Comparison of ENCODE assay signal across 9 cellular contexts in the genomic region with DNA sequence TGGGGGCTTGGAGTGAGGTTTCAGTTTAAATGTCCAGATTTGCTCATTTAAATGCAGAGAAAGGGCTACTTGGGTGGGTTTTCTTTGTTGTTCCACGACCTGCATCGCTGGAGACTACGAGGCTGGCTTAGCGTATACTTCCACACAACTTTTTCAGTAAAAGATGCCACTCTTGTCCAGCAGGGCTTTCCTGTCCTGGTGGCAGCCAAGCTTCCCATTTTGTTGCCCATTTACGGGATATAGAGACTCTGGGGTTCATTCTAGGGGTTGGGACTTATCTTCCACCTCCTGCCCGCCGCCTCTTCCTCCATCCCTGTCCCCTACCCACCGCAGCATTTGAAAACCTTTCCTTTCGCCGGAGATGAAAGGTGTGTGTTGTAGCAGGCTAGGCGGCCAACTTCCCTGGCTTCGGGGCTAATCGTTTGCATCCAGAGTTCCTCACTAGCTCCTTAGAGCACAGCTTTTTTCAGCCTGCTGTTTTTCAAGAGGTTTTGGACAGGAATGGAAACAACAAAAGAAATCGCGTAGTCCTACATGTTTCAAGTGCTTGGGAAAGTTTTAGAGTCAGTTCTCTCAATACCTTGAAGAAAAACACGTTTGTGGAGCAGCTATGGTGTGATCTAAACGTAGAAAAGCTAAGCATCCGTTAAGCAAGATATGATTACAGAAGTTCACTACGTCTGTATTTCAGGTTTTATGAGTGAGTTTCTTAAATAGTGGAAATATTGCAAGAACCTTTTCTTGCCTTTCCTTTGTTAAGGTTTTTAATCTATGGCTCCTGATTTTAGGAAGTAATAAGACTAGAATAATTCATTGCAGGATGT. TPM values are rescaled to one million over a fixed set of nuclear protein-coding genes. Genes with fewer than 3 reads are reported as not detected.
A peak's percentile ranks its signal among the peaks of the same experiment; 100 is the strongest.
DNase-seq lines count a peak whose midpoint lies in the region; ATAC-seq, FAIRE-seq and TF ChIP-seq lines count a peak whose summit lies in the region.
"Had no signal": no experiment of that assay in that cellular context is flagged by ENCODE, and none has a peak within 500 bp of the region (broad histone marks: within the 10 kb centered on the region; RNA-seq: fewer than 3 reads in every experiment).

No MANE protein-coding gene starts in this region.

- H3K36me3 Mint-ChIP-seq in type B pancreatic cell = no peaks in the 10 kb centered on the region

- H3K4me1 ChIP-seq in GM23248 (ENCODE audit: insufficient read depth) (no peaks in the 10 kb centered on the region), HepG2 (ENCODE audit: insufficient read depth, low read length) (peaks cover 18% of the 10 kb centered on the region)

- H3K4me3 Mint-ChIP-seq in type B pancreatic cell = peak overlapping the region; percentile 98

- H4K20me1 ChIP-seq in GM23248 (ENCODE audit: insufficient read depth) (no peaks in the 10 kb centered on the region), HepG2 (ENCODE audit: insufficient read depth, low read length) (no peaks in the 10 kb centered on the region)

- H3K36me3 ChIP-seq in GM23248 (ENCODE audit: low read depth) = no peaks in the 10 kb centered on the region
- H3K36me3 ChIP-seq in HepG2 (replicated peaks in 1 of 2; ENCODE audit: control insufficient read depth in 1 of 2, insufficient read depth in 2 of 2, low read length in 2 of 2) = no peaks in the 10 kb centered on the region

- H3K27me3 Mint-ChIP-seq in type B pancreatic cell = peaks cover 31% of the 10 kb centered on the region

- H3K9ac ChIP-seq in GM23248 (no peak overlapping the region; the same call in 1 of the 2 replicates), HepG2 (ENCODE audit: insufficient read depth, low read depth, low read length) (peak overlapping the region; percentile 50)

- TF ChIP-seq EP300 in HepG2 (IDR thresholded peaks at IDR 0.05; ENCODE audit: low read depth in 2 of 2, low read length in 2 of 2) (no peak), HepG2 (CRISPR knock-in tag; IDR thresholded peaks at IDR 0.05; ENCODE audit: borderline replicate concordance) (no peak)

- TF ChIP-seq CTCF in HepG2 (CRISPR knock-in tag; IDR thresholded peaks at IDR 0.05) = no peak
- peak; percentile 67 for TF ChIP-seq CTCF in type B pancreatic cell (conservative IDR thresholded peaks at IDR 0.05)

- H3K4me2 ChIP-seq in GM23248 (ENCODE audit: unreplicated experiment) (peak overlapping the region; percentile 88), HepG2 (ENCODE audit: low read depth, low read length) (peak overlapping the region; percentile 91)

- POLR2A ChIA-PET in HepG2 (lab: Yijun Ruan, JAX) = interaction anchor here (0.7 to 2.6 kb wide), 6 partner anchors 18 to 128 kb away, joined by 3 to 40 read pairs (median 4); a partner anchor contains a TSS

- peak overlapping the region; percentile 81 for H3K27ac Mint-ChIP-seq in type B pancreatic cell

- TF ChIP-seq RAD21 in HepG2 (CRISPR knock-in tag; IDR thresholded peaks at IDR 0.05) = no peak

- H2AFZ ChIP-seq in GM23248 = peak overlapping the region; percentile 74
- H2AFZ ChIP-seq in HepG2 (ENCODE audit: low read length) = peak overlapping the region; percentile 69

- no peaks in the 10 kb centered on the region for H3K79me2 ChIP-seq in GM23248 (ENCODE audit: insufficient read depth)
- H3K79me2 ChIP-seq in HepG2 (ENCODE audit: insufficient read depth, low read length) = peaks cover 1% of the 10 kb centered on the region

- ATAC-seq in HepG2 (peak; percentile 57), GM18520 (IDR thresholded peaks at IDR 0.05; ENCODE audit: unreplicated experiment) (no peak)

- H3K9me3 ChIP-seq in GM23248 (ENCODE audit: low read depth) (no peaks in the 10 kb centered on the region), HepG2 (ENCODE audit: low read length) (no peaks in the 10 kb centered on the region)

- peak overlapping the region; percentile 70 for H3K4me3 ChIP-seq in GM23248
- H3K4me3 ChIP-seq in HepG2 (replicated peaks in 1 of 3; ENCODE audit: insufficient read depth in 1 of 3, low read depth in 2 of 3, low read length in 3 of 3) = peak overlapping the region; percentile 61 to 80 (median 73)

- TF ChIP-seq POLR2A in HepG2 (IDR thresholded peaks at IDR 0.05; ENCODE audit: insufficient read depth in 1 of 2, low read depth in 2 of 2, low read length in 2 of 2) = no peak

- in situ Hi-C loops in GM23248 (cut with MboI) (no loop called here), HepG2 (cut with HindIII; ENCODE audit: extremely low pct_ligation_motif_present, low pct_unique_long_range_greater_than_20kb) (no loop called here)

- 15 to 16% methylated on average over 19 of the region's 19 CpGs for WGBS in GM23248 (ENCODE audit: low coverage in 1 of 2, low lambda C conversion rate in 2 of 2, missing lambda C conversion rate in 2 of 2), 2 experiments
- WGBS in HepG2 (ENCODE audit: low lambda C conversion rate) = 4% methylated on average over 16 of the region's 19 CpGs

- H3F3A ChIP-seq in GM23248 (ENCODE audit: insufficient read depth) = no peaks in the 10 kb centered on the region

- no peaks in the 10 kb centered on the region for H3K9me3 Mint-ChIP-seq in type B pancreatic cell

- DNase-seq in NCI-H2081 (lab: John Stamatoyannopoulos, UW) = peak; percentile 32 to 60
- no peak for DNase-seq in NCI-H2081 treated with DMSO at 0.1 percent for 48 hours (lab: John Stamatoyannopoulos, UW)
- DNase-seq in GM23248 = peak; percentile 40
- DNase-seq in NCI-H1417 treated with DMSO at 0.1 percent for 48 hours (lab: John Stamatoyannopoulos, UW) = peak; percentile 6
- peak; percentile 60 for DNase-seq in astrocyte of the hippocampus (ENCODE audit: low read depth, low spot score)
- peak; percentile 24 for DNase-seq in HepG2 (ENCODE audit: low spot score)
- no peak for DNase-seq in type B pancreatic cell (ENCODE audit: extremely low spot score, unreplicated experiment)

- H3K27me3 ChIP-seq in GM23248 (replicated peaks; ENCODE audit: insufficient read depth) (peaks cover 13% of the 10 kb centered on the region; the same call in 1 of the 2 replicates), HepG2 (ENCODE audit: control insufficient read depth in 1 of 2, insufficient read depth in 2 of 2, low read length in 2 of 2) (no peaks in the 10 kb centered on the region)

- H3K27ac ChIP-seq in GM23248 = no peak overlapping the region
- H3K27ac ChIP-seq in HepG2 (ENCODE audit: extremely low read length, insufficient read depth, low read length) = no peak overlapping the region

- no peaks in the 10 kb centered on the region for H3K9me2 ChIP-seq in GM23248 (ENCODE audit: insufficient read depth)

- BruUV-seq in HepG2 (replicated peaks; lab: Mats Ljungman, UMichigan) = TSS peak; percentile 63

- CTCF ChIA-PET in HepG2 (lab: Yijun Ruan, JAX; ENCODE audit: low intra/inter-chr PET ratio, low total read pairs) = no interaction called here

- FAIRE-seq in HepG2 (lab: Jason Lieb, UNC) = no peak
- FAIRE-seq: islet of Langerhans had no signal

- intact Hi-C loops in HepG2 (cut with micrococcal nuclease; ENCODE audit: unreplicated experiment) = loop anchor here (1.0 to 10.0 kb wide), 3 partner anchors 26 to 261 kb away; a partner anchor contains a TSS

- H3K4me1 Mint-ChIP-seq in type B pancreatic cell (ENCODE audit: unreplicated experiment) = peaks cover 18% of the 10 kb centered on the region

RNA-seq across cellular contexts. Expression of a gene that starts 0.8 kb away (rescaled TPM):
- under 0.01 and 1.3 TPM in 2 replicates for total RNA-seq in GM23248 (2014; rRNA removed; shearing (Covaris generic))
- polyA plus RNA-seq in GM23248 (2016; fragmentation: Nextera tagmentation; extraction: Ambion mirVana) (0.24 and 0.74 TPM in 2 replicates), HepG2 (2011; rRNA removed) (3.7 and 4.1 TPM in 2 replicates)
- total RNA-seq in HepG2 (2016; rRNA removed; fragmentation: Illumina TruSeq; extraction: Trizol) (5.1 and 10.5 TPM in 2 replicates), type B pancreatic cell (ENCODE audit: low replicate concordance) (2.3 and 11.5 TPM in 2 replicates)
- total RNA-seq in HepG2 (2016; cell fraction: cytosol; rRNA removed; fragmentation: Illumina TruSeq; extraction: Trizol; ENCODE audit: low read depth) = 2.6 and 4.4 TPM in 2 replicates
- 6.0 and 9.6 TPM in 2 replicates for total RNA-seq in HepG2 (2016; cell fraction: insoluble cytoplasmic fraction; rRNA removed; fragmentation: Illumina TruSeq; extraction: Trizol)
- 3.0 and 4.1 TPM in 2 replicates for total RNA-seq in HepG2 (2016; cell fraction: membrane; rRNA removed; fragmentation: Illumina TruSeq; extraction: Trizol)
- 9.4 and 11.0 TPM in 2 replicates for total RNA-seq in HepG2 (2016; cell fraction: nucleus; rRNA removed; fragmentation: Illumina TruSeq; extraction: Trizol)
- 1.4 and 2.7 TPM in 2 replicates for polyA plus RNA-seq in HepG2 (2011; cell fraction: cytosol; rRNA removed)
- polyA plus RNA-seq in HepG2 (2011; cell fraction: nucleus; rRNA removed) = 0.37 and 1.0 TPM in 2 replicates
- polyA plus RNA-seq in HepG2 (2012) = 3.7 and 3.8 TPM in 2 replicates
- 0.54 and 1.3 TPM in 2 replicates for polyA plus RNA-seq in HepG2 (2016; cell fraction: cytosol; fragmentation: Illumina TruSeq; extraction: Trizol; ENCODE audit: low read depth)
- polyA plus RNA-seq in HepG2 (2016; cell fraction: insoluble cytoplasmic fraction; fragmentation: Illumina TruSeq; extraction: Trizol; ENCODE audit: low read depth) = 4.2 and 7.2 TPM in 2 replicates
- polyA plus RNA-seq in HepG2 (2016; cell fraction: membrane; fragmentation: Illumina TruSeq; extraction: Trizol; ENCODE audit: low read depth) = 1.9 and 2.0 TPM in 2 replicates
- 14.9 and 16.7 TPM in 2 replicates for polyA plus RNA-seq in HepG2 (2016; cell fraction: nucleus; fragmentation: Illumina TruSeq; extraction: Trizol; ENCODE audit: insufficient read depth, low read depth)
- polyA minus RNA-seq in HepG2 (2011; rRNA and poly(A)+ RNA removed; ENCODE audit: low replicate concordance) = 1.4 and 13.3 TPM in 2 replicates
- 1.4 and 1.5 TPM in 2 replicates for polyA minus RNA-seq in HepG2 (2011; cell fraction: cytosol; rRNA and poly(A)+ RNA removed)
- polyA minus RNA-seq in HepG2 (2011; cell fraction: nucleus; rRNA and poly(A)+ RNA removed) = 0.99 and 1.3 TPM in 2 replicates

RNA-seq across cellular contexts. Expression of a gene that starts 25.9 kb away (rescaled TPM):
- total RNA-seq in GM23248 (2014; rRNA removed; shearing (Covaris generic)) = 177 and 201 TPM in 2 replicates
- 246 and 250 TPM in 2 replicates for polyA plus RNA-seq in GM23248 (2016; fragmentation: Nextera tagmentation; extraction: Ambion mirVana)
- 404 and 667 TPM in 2 replicates for total RNA-seq in HepG2 (2016; rRNA removed; fragmentation: Illumina TruSeq; extraction: Trizol)
- total RNA-seq in HepG2 (2016; cell fraction: cytosol; rRNA removed; fragmentation: Illumina TruSeq; extraction: Trizol; ENCODE audit: low read depth) = 98.5 and 109 TPM in 2 replicates
- total RNA-seq in HepG2 (2016; cell fraction: insoluble cytoplasmic fraction; rRNA removed; fragmentation: Illumina TruSeq; extraction: Trizol) = 403 and 697 TPM in 2 replicates
- 140 and 147 TPM in 2 replicates for total RNA-seq in HepG2 (2016; cell fraction: membrane; rRNA removed; fragmentation: Illumina TruSeq; extraction: Trizol)
- total RNA-seq in HepG2 (2016; cell fraction: nucleus; rRNA removed; fragmentation: Illumina TruSeq; extraction: Trizol) = 134 and 137 TPM in 2 replicates
- 145 and 202 TPM in 2 replicates for polyA plus RNA-seq in HepG2 (2011; rRNA removed)
- polyA plus RNA-seq in HepG2 (2011; cell fraction: cytosol; rRNA removed) = 108 and 163 TPM in 2 replicates
- 36.7 and 54.6 TPM in 2 replicates for polyA plus RNA-seq in HepG2 (2011; cell fraction: nucleus; rRNA removed)
- 210 and 212 TPM in 2 replicates for polyA plus RNA-seq in HepG2 (2012)
- 100 and 107 TPM in 2 replicates for polyA plus RNA-seq in HepG2 (2016; cell fraction: cytosol; fragmentation: Illumina TruSeq; extraction: Trizol; ENCODE audit: low read depth)
- polyA plus RNA-seq in HepG2 (2016; cell fraction: insoluble cytoplasmic fraction; fragmentation: Illumina TruSeq; extraction: Trizol; ENCODE audit: low read depth) = 529 and 575 TPM in 2 replicates
- 98.3 and 108 TPM in 2 replicates for polyA plus RNA-seq in HepG2 (2016; cell fraction: membrane; fragmentation: Illumina TruSeq; extraction: Trizol; ENCODE audit: low read depth)
- polyA plus RNA-seq in HepG2 (2016; cell fraction: nucleus; fragmentation: Illumina TruSeq; extraction: Trizol; ENCODE audit: insufficient read depth, low read depth) = 162 and 169 TPM in 2 replicates
- polyA minus RNA-seq in HepG2 (2011; rRNA and poly(A)+ RNA removed; ENCODE audit: low replicate concordance) = 24.7 and 98.6 TPM in 2 replicates
- polyA minus RNA-seq in HepG2 (2011; cell fraction: cytosol; rRNA and poly(A)+ RNA removed) = 56.3 and 58.1 TPM in 2 replicates
- 42.0 and 45.1 TPM in 2 replicates for polyA minus RNA-seq in HepG2 (2011; cell fraction: nucleus; rRNA and poly(A)+ RNA removed)
- total RNA-seq in type B pancreatic cell (ENCODE audit: low replicate concordance) = 182 and 209 TPM in 2 replicates

RNA-seq across cellular contexts. Expression of a gene that starts 54.6 kb away (rescaled TPM):
- not detected in 2 replicates for total RNA-seq in GM23248 (2014; rRNA removed; shearing (Covaris generic))
- not detected in 2 replicates for polyA plus RNA-seq in GM23248 (2016; fragmentation: Nextera tagmentation; extraction: Ambion mirVana)
- total RNA-seq in HepG2 (2016; rRNA removed; fragmentation: Illumina TruSeq; extraction: Trizol) = not detected in 2 replicates
- not detected in 2 replicates for total RNA-seq in HepG2 (2016; cell fraction: cytosol; rRNA removed; fragmentation: Illumina TruSeq; extraction: Trizol; ENCODE audit: low read depth)
- total RNA-seq in HepG2 (2016; cell fraction: insoluble cytoplasmic fraction; rRNA removed; fragmentation: Illumina TruSeq; extraction: Trizol) = not detected in 2 replicates
- total RNA-seq in HepG2 (2016; cell fraction: membrane; rRNA removed; fragmentation: Illumina TruSeq; extraction: Trizol) = not detected in 2 replicates
- total RNA-seq in HepG2 (2016; cell fraction: nucleus; rRNA removed; fragmentation: Illumina TruSeq; extraction: Trizol) = not detected in 2 replicates
- polyA plus RNA-seq in HepG2 (2011; rRNA removed) = not detected in 2 replicates
- not detected in 2 replicates for polyA plus RNA-seq in HepG2 (2011; cell fraction: cytosol; rRNA removed)
- not detected in 2 replicates for polyA plus RNA-seq in HepG2 (2011; cell fraction: nucleus; rRNA removed)
- polyA plus RNA-seq in HepG2 (2012) = 0.64 TPM in 1 of 2 replicates, not detected in the other
- not detected in 2 replicates for polyA plus RNA-seq in HepG2 (2016; cell fraction: cytosol; fragmentation: Illumina TruSeq; extraction: Trizol; ENCODE audit: low read depth)
- not detected in 2 replicates for polyA plus RNA-seq in HepG2 (2016; cell fraction: insoluble cytoplasmic fraction; fragmentation: Illumina TruSeq; extraction: Trizol; ENCODE audit: low read depth)
- not detected in 2 replicates for polyA plus RNA-seq in HepG2 (2016; cell fraction: membrane; fragmentation: Illumina TruSeq; extraction: Trizol; ENCODE audit: low read depth)
- polyA plus RNA-seq in HepG2 (2016; cell fraction: nucleus; fragmentation: Illumina TruSeq; extraction: Trizol; ENCODE audit: insufficient read depth, low read depth) = not detected in 2 replicates
- not detected in 2 replicates for polyA minus RNA-seq in HepG2 (2011; rRNA and poly(A)+ RNA removed; ENCODE audit: low replicate concordance)
- polyA minus RNA-seq in HepG2 (2011; cell fraction: cytosol; rRNA and poly(A)+ RNA removed) = not detected in 2 replicates
- polyA minus RNA-seq in HepG2 (2011; cell fraction: nucleus; rRNA and poly(A)+ RNA removed) = not detected in 2 replicates
- 8.4 and 19.2 TPM in 2 replicates for total RNA-seq in type B pancreatic cell (ENCODE audit: low replicate concordance)

RNA-seq across cellular contexts. Expression of a gene that starts 58.8 kb away (rescaled TPM):
- total RNA-seq in GM23248 (2014; rRNA removed; shearing (Covaris generic)) = 3.2 and 3.9 TPM in 2 replicates
- polyA plus RNA-seq in GM23248 (2016; fragmentation: Nextera tagmentation; extraction: Ambion mirVana) (2.1 and 2.4 TPM in 2 replicates), HepG2 (2011; rRNA removed) (3.5 and 3.6 TPM in 2 replicates)
- total RNA-seq in HepG2 (2016; rRNA removed; fragmentation: Illumina TruSeq; extraction: Trizol) (5.4 and 6.5 TPM in 2 replicates), type B pancreatic cell (ENCODE audit: low replicate concordance) (3.3 and 6.8 TPM in 2 replicates)
- total RNA-seq in HepG2 (2016; cell fraction: cytosol; rRNA removed; fragmentation: Illumina TruSeq; extraction: Trizol; ENCODE audit: low read depth) = 5.6 and 5.8 TPM in 2 replicates
- 5.2 and 6.7 TPM in 2 replicates for total RNA-seq in HepG2 (2016; cell fraction: insoluble cytoplasmic fraction; rRNA removed; fragmentation: Illumina TruSeq; extraction: Trizol)
- total RNA-seq in HepG2 (2016; cell fraction: membrane; rRNA removed; fragmentation: Illumina TruSeq; extraction: Trizol) = 4.9 and 5.6 TPM in 2 replicates
- 2.7 and 3.7 TPM in 2 replicates for total RNA-seq in HepG2 (2016; cell fraction: nucleus; rRNA removed; fragmentation: Illumina TruSeq; extraction: Trizol)
- polyA plus RNA-seq in HepG2 (2011; cell fraction: cytosol; rRNA removed) = 1.8 and 3.1 TPM in 2 replicates
- polyA plus RNA-seq in HepG2 (2011; cell fraction: nucleus; rRNA removed) = 2.0 and 3.1 TPM in 2 replicates
- polyA plus RNA-seq in HepG2 (2012) = 2.5 and 4.5 TPM in 2 replicates
- polyA plus RNA-seq in HepG2 (2016; cell fraction: cytosol; fragmentation: Illumina TruSeq; extraction: Trizol; ENCODE audit: low read depth) = 4.8 and 5.7 TPM in 2 replicates
- polyA plus RNA-seq in HepG2 (2016; cell fraction: insoluble cytoplasmic fraction; fragmentation: Illumina TruSeq; extraction: Trizol; ENCODE audit: low read depth) = 6.6 and 8.7 TPM in 2 replicates
- polyA plus RNA-seq in HepG2 (2016; cell fraction: membrane; fragmentation: Illumina TruSeq; extraction: Trizol; ENCODE audit: low read depth) = 4.1 and 6.7 TPM in 2 replicates
- polyA plus RNA-seq in HepG2 (2016; cell fraction: nucleus; fragmentation: Illumina TruSeq; extraction: Trizol; ENCODE audit: insufficient read depth, low read depth) = 5.0 and 5.8 TPM in 2 replicates
- polyA minus RNA-seq in HepG2 (2011; rRNA and poly(A)+ RNA removed; ENCODE audit: low replicate concordance) = 2.5 and 7.9 TPM in 2 replicates
- 2.1 and 2.3 TPM in 2 replicates for polyA minus RNA-seq in HepG2 (2011; cell fraction: cytosol; rRNA and poly(A)+ RNA removed)
- polyA minus RNA-seq in HepG2 (2011; cell fraction: nucleus; rRNA and poly(A)+ RNA removed) = 4.1 and 5.7 TPM in 2 replicates

Comparison
In these comparisons a context has a peak if more than half of its experiments do, and no peak if none do; other contexts are left out.
1. DNase-seq: peak in NCI-H2081 (2 of 2), GM23248 (single experiment), NCI-H1417 treated with DMSO at 0.1 percent for 48 hours (single experiment), astrocyte of the hippocampus (single experiment) and HepG2 (single experiment); none in NCI-H2081 treated with DMSO at 0.1 percent for 48 hours (single experiment) and type B pancreatic cell (single experiment).